In genomic region chr15:86624261-86625036, GRCh38 we compare ENCODE assay signal across 8 cellular contexts.
DNase-seq lines count a peak whose midpoint lies in the region; ATAC-seq and TF ChIP-seq lines count a peak whose summit lies in the region.

No MANE protein-coding gene starts in this region.

- DNase-seq in BJ (ENCODE audit: low read depth) = peak; percentile 13
- peak; percentile 92 to 95 for DNase-seq in SHP77 (lab: John Stamatoyannopoulos, UW)
- peak; percentile 65 for DNase-seq in activated gamma-delta T cell treated with anti-CD3 and anti-CD28 coated beads, Interleukin-2, amount 50 U/mL, for 16 hours (ENCODE audit: low read depth)
- DNase-seq in Right ventricle myocardium superior = peak; percentile 80
- DNase-seq in retinal pigment epithelial cell (ENCODE audit: low read depth) = peak; percentile 87

- POLR2A ChIA-PET in BJ (lab: Charles Lee) = no interaction called here

- TF ChIP-seq CTCF in BJ (IDR thresholded peaks at IDR 0.05; ENCODE audit: insufficient read depth, low read depth, low read length) (no peak), retinal pigment epithelial cell (conservative IDR thresholded peaks at IDR 0.05; ENCODE audit: low read depth, low read length) (peak; percentile 68)

- H3K4me3 ChIP-seq in BJ (ENCODE audit: low read depth, low read length) = no peak overlapping the region
- H3K4me3 ChIP-seq in retinal pigment epithelial cell (ENCODE audit: low read length) = no peak overlapping the region

- ATAC-seq in HG03432 (IDR thresholded peaks at IDR 0.05; ENCODE audit: unreplicated experiment) = peak; percentile 90
- peak; percentile 99 for ATAC-seq in Right ventricle myocardium superior (ENCODE audit: poor library complexity)
- ATAC-seq in HG02938 (IDR thresholded peaks at IDR 0.05; ENCODE audit: unreplicated experiment) = no peak
- ATAC-seq in GM19452 (IDR thresholded peaks at IDR 0.05; ENCODE audit: unreplicated experiment) = no peak

- H3K36me3 ChIP-seq in BJ (ENCODE audit: control insufficient read depth, insufficient read depth, low read length) = no peaks in the 10 kb centered on the region

- intact Hi-C loops in Right ventricle myocardium superior (cut with DNase I) = loop anchor here (10.0 kb wide), 2 partner anchors 1620 to 1650 kb away; no protein-coding TSS in a partner anchor

- CTCF ChIA-PET in BJ (lab: Yijun Ruan, JAX) = no interaction called here

- H3K27me3 ChIP-seq in BJ (ENCODE audit: control insufficient read depth, insufficient read depth, low read length) = no peaks in the 10 kb centered on the region

Comparison
In these comparisons a context has a peak if more than half of its experiments do, and no peak if none do; other contexts are left out.
1. DNase-seq: peak in every context shown above with its lines; median percentile 94 in SHP77; 87 in retinal pigment epithelial cell; 80 in Right ventricle myocardium superior; 65 in activated gamma-delta T cell treated with anti-CD3 and anti-CD28 coated beads, Interleukin-2, amount 50 U/mL, for 16 hours; 13 in BJ.
2. ATAC-seq: peak in HG03432 (single experiment) and Right ventricle myocardium superior (single experiment); none in HG02938 (single experiment) and GM19452 (single experiment).